27 cellular contexts compared by ENCODE assay signal in genomic region chr7:57211428-57212100, GRCh38.
"Had no signal": no experiment of that assay in that cellular context is flagged by ENCODE, and none has a peak within 500 bp of the region (broad histone marks: within the 10 kb centered on the region; RNA-seq: fewer than 3 reads in every experiment).

No MANE protein-coding gene starts in this region.

- H3K27me3 Mint-ChIP-seq: activated CD4-positive, alpha-beta memory T cell treated with anti-CD3 and anti-CD28 coated beads, Interleukin-2, amount 10 ng/mL, durations not matched to agents 7 days and 5 days; activated CD4-positive, alpha-beta T cell treated with anti-CD3 and anti-CD28 coated beads, Interleukin-2, amount 10 ng/mL, durations not matched to agents 7 days and 5 days; activated naive CD4-positive, alpha-beta T cell treated with anti-CD3 and anti-CD28 coated beads, Interleukin-2, amount 10 ng/mL, durations not matched to agents 7 days and 5 days; activated naive CD8-positive, alpha-beta T cell treated with anti-CD3 and anti-CD28 coated beads, Interleukin-2, amount 10 ng/mL, durations not matched to agents 7 days and 5 days; activated T-cell treated with anti-CD3 and anti-CD28 coated beads, Interleukin-2, amount 50 U/mL, for 24 hours; brain had no signal

- ATAC-seq: activated naive CD4-positive, alpha-beta T cell treated with anti-CD3 and anti-CD28 coated beads, Interleukin-2, amount 50 U/mL, for 72 hours; activated T-cell treated with anti-CD3 and anti-CD28 coated beads, Interleukin-2, amount 50 U/mL, for 72 hours; esophagus mucosa; foreskin keratinocyte; gastrocnemius medialis had no signal

- H3K27ac Mint-ChIP-seq: activated CD4-positive, alpha-beta memory T cell treated with anti-CD3 and anti-CD28 coated beads, Interleukin-2, amount 10 ng/mL, durations not matched to agents 7 days and 5 days; activated CD4-positive, alpha-beta T cell treated with anti-CD3 and anti-CD28 coated beads, Interleukin-2, amount 10 ng/mL, durations not matched to agents 7 days and 5 days; activated naive CD4-positive, alpha-beta T cell treated with anti-CD3 and anti-CD28 coated beads, Interleukin-2, amount 10 ng/mL, durations not matched to agents 7 days and 5 days; activated naive CD4-positive, alpha-beta T cell treated with anti-CD3 and anti-CD28 coated beads, Interleukin-2, amount 50 U/mL, for 72 hours; activated naive CD8-positive, alpha-beta T cell treated with anti-CD3 and anti-CD28 coated beads, Interleukin-2, amount 10 ng/mL, durations not matched to agents 7 days and 5 days; activated T-cell treated with anti-CD3 and anti-CD28 coated beads, Interleukin-2, amount 50 U/mL, for 24 hours; activated T-cell treated with anti-CD3 and anti-CD28 coated beads, Interleukin-2, amount 50 U/mL, for 72 hours; brain; endodermal cell had no signal

- H3K27ac ChIP-seq: ascending aorta, breast epithelium, cardiac muscle cell, colonic mucosa, foreskin keratinocyte, gastrocnemius medialis had no signal

- H3K27me3 ChIP-seq: ascending aorta, breast epithelium, cardiac muscle cell, colonic mucosa, foreskin keratinocyte, gastrocnemius medialis had no signal

- H3K9me3 ChIP-seq: ascending aorta, colonic mucosa, gastrocnemius medialis had no signal

- H3K4me3 ChIP-seq: ascending aorta, breast epithelium, cardiac muscle cell, colonic mucosa, gastrocnemius medialis had no signal

- H3K36me3 ChIP-seq: ascending aorta, breast epithelium, cardiac muscle cell, colonic mucosa, gastrocnemius medialis had no signal

- H3K36me3 Mint-ChIP-seq: activated naive CD4-positive, alpha-beta T cell treated with anti-CD3 and anti-CD28 coated beads, Interleukin-2, amount 10 ng/mL, durations not matched to agents 7 days and 5 days; activated naive CD8-positive, alpha-beta T cell treated with anti-CD3 and anti-CD28 coated beads, Interleukin-2, amount 10 ng/mL, durations not matched to agents 7 days and 5 days; brain had no signal

- H3K4me3 Mint-ChIP-seq: activated CD4-positive, alpha-beta memory T cell treated with anti-CD3 and anti-CD28 coated beads, Interleukin-2, amount 10 ng/mL, durations not matched to agents 7 days and 5 days; activated CD4-positive, alpha-beta T cell treated with anti-CD3 and anti-CD28 coated beads, Interleukin-2, amount 10 ng/mL, durations not matched to agents 7 days and 5 days; activated naive CD4-positive, alpha-beta T cell treated with anti-CD3 and anti-CD28 coated beads, Interleukin-2, amount 10 ng/mL, durations not matched to agents 7 days and 5 days; activated naive CD8-positive, alpha-beta T cell treated with anti-CD3 and anti-CD28 coated beads, Interleukin-2, amount 10 ng/mL, durations not matched to agents 7 days and 5 days; activated T-cell treated with anti-CD3 and anti-CD28 coated beads, Interleukin-2, amount 50 U/mL, for 24 hours; activated T-cell treated with anti-CD3 and anti-CD28 coated beads, Interleukin-2, amount 50 U/mL, for 72 hours; brain; endodermal cell had no signal

- H3K4me1 ChIP-seq: ascending aorta, breast epithelium, colonic mucosa, foreskin keratinocyte, gastrocnemius medialis had no signal

- DNase-seq: activated CD4-positive, alpha-beta memory T cell treated with anti-CD3 and anti-CD28 coated beads, Interleukin-2, amount 10 ng/mL, durations not matched to agents 7 days and 5 days; activated CD4-positive, alpha-beta T cell treated with anti-CD3 and anti-CD28 coated beads for 1 hour; activated CD4-positive, alpha-beta T cell treated with anti-CD3 and anti-CD28 coated beads for 4 hours; activated CD4-positive, alpha-beta T cell treated with anti-CD3 and anti-CD28 coated beads, Interleukin-2, amount 10 ng/mL, durations not matched to agents 7 days and 5 days; activated CD4-positive, alpha-beta T cell treated with anti-CD3 and anti-CD28 coated beads, Interleukin-2, amount 50 U/mL, for 4 hours; activated CD8-positive, alpha-beta memory T cell treated with anti-CD3 and anti-CD28 coated beads, Interleukin-2, amount 50 U/mL, for 48 hours; activated gamma-delta T cell; activated naive CD4-positive, alpha-beta T cell; activated naive CD4-positive, alpha-beta T cell treated with anti-CD3 and anti-CD28 coated beads, Interleukin-2, amount 10 ng/mL, durations not matched to agents 7 days and 5 days; activated naive CD8-positive, alpha-beta T cell treated with anti-CD3 and anti-CD28 coated beads, Interleukin-2, amount 10 ng/mL, durations not matched to agents 7 days and 5 days; activated T-cell treated with anti-CD3 and anti-CD28 coated beads for 4 hours; activated T-cell treated with anti-CD3 and anti-CD28 coated beads, Interleukin-2, amount 50 U/mL, for 24 hours; activated T-cell treated with anti-CD3 and anti-CD28 coated beads, Interleukin-2, amount 50 U/mL, for 72 hours; central memory CD4-positive, alpha-beta T cell; cerebellar nuclear complex; colonic mucosa; effector memory CD4-positive, alpha-beta T cell; endodermal cell; foreskin keratinocyte; gastrocnemius medialis; T-helper 2 cell had no signal

- H3K4me1 Mint-ChIP-seq: activated CD4-positive, alpha-beta memory T cell treated with anti-CD3 and anti-CD28 coated beads, Interleukin-2, amount 10 ng/mL, durations not matched to agents 7 days and 5 days; activated CD4-positive, alpha-beta T cell treated with anti-CD3 and anti-CD28 coated beads, Interleukin-2, amount 10 ng/mL, durations not matched to agents 7 days and 5 days; activated naive CD4-positive, alpha-beta T cell treated with anti-CD3 and anti-CD28 coated beads, Interleukin-2, amount 10 ng/mL, durations not matched to agents 7 days and 5 days; activated naive CD8-positive, alpha-beta T cell treated with anti-CD3 and anti-CD28 coated beads, Interleukin-2, amount 10 ng/mL, durations not matched to agents 7 days and 5 days; brain; endodermal cell had no signal
